ENCODE assay signal across 20 cellular contexts in the genomic region with DNA sequence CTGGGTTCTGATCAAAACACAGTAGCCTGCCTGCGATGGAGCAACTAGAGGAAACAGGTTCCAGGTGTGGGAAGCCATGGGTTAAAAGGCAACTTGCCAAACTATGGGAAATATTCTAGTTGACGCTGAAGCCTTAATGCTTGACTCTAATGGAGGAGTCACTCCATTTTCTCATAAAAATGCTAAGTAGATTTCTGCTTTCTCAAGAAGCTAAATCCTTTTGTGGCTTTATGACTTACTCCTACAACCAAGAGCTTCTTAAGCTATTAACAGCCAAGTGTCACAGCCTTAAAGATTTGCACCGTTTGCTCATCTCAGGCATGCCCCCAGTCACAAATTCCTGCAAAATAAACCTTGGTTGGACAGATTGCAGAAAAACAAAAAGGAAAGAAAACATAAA. TPM values are rescaled to one million over a fixed set of nuclear protein-coding genes. Genes with fewer than 3 reads are reported as not detected.
A peak's percentile ranks its signal among the peaks of the same experiment; 100 is the strongest.
DNase-seq lines count a peak whose midpoint lies in the region; ATAC-seq, FAIRE-seq and TF ChIP-seq lines count a peak whose summit lies in the region.
"Had no signal": no experiment of that assay in that cellular context is flagged by ENCODE, and none has a peak within 500 bp of the region (broad histone marks: within the 10 kb centered on the region; RNA-seq: fewer than 3 reads in every experiment).

No MANE protein-coding gene starts in this region.

- DNase-seq in activated CD4-positive, alpha-beta memory T cell treated with anti-CD3 and anti-CD28 coated beads for 36 hours: no peak
- DNase-seq in activated CD4-positive, alpha-beta memory T cell treated with anti-CD3 and anti-CD28 coated beads, Interleukin-2, amount 10 ng/mL, durations not matched to agents 7 days and 5 days: no peak
- no peak for DNase-seq in GM19239 (ENCODE audit: insufficient read length, low spot score)
- no peak for DNase-seq in vagina (ENCODE audit: extremely low spot score in 2 of 2)
- DNase-seq in NCI-H1092 (lab: John Stamatoyannopoulos, UW): no peak
- DNase-seq in spleen: no peak
- DNase-seq: cerebellar nuclear complex, COR-L47, hypothalamus, kidney glomerular epithelial cell, NCI-H1694 treated with DMSO at 0.1 percent for 48 hours, NCI-H446 treated with DMSO at 0.1 percent for 48 hours, SW 1271 had no signal

- no peak for TF ChIP-seq POLR2A in vagina (IDR thresholded peaks at IDR 0.05)
- no peak for TF ChIP-seq POLR2A in spleen (IDR thresholded peaks at IDR 0.05)

- H3K27me3 ChIP-seq in vagina (no peaks in the 10 kb centered on the region), spleen (replicated peaks in 1 of 7) (no peaks in the 10 kb centered on the region)

- CTCF ChIA-PET in activated CD4-positive, alpha-beta memory T cell treated with anti-CD3 and anti-CD28 coated beads for 36 hours (lab: Charles Lee): no interaction called here
- CTCF ChIA-PET in activated CD4-positive, alpha-beta memory T cell treated with anti-CD3 and anti-CD28 coated beads, Interleukin-2, amount 10 ng/mL, durations not matched to agents 7 days and 5 days (lab: Charles Lee): interaction anchor here (0.9 to 1.2 kb wide), 3 partner anchors 12 to 45 kb away, joined by 3 to 4 read pairs (median 4); no protein-coding TSS in a partner anchor

- no peak for ATAC-seq in activated T-helper 17 cell treated with anti-CD3 and anti-CD28 coated beads, Interleukin-2, amount 50 U/mL, for 72 hours (replicated peaks)
- ATAC-seq: WTC11 had no signal

- peaks cover 15% of the 10 kb centered on the region for H3K36me3 Mint-ChIP-seq in activated CD4-positive, alpha-beta memory T cell treated with anti-CD3 and anti-CD28 coated beads for 36 hours
- peaks cover 56% of the 10 kb centered on the region for H3K36me3 Mint-ChIP-seq in activated CD4-positive, alpha-beta memory T cell treated with anti-CD3 and anti-CD28 coated beads, Interleukin-2, amount 10 ng/mL, durations not matched to agents 7 days and 5 days (ENCODE audit: low read depth)
- H3K36me3 Mint-ChIP-seq in activated T-helper 17 cell treated with anti-CD3 and anti-CD28 coated beads, Interleukin-2, amount 50 U/mL, for 72 hours (ENCODE audit: low read depth): peaks cover 57% of the 10 kb centered on the region
- peaks cover 3% of the 10 kb centered on the region for H3K36me3 Mint-ChIP-seq in nephron (ENCODE audit: low read depth)
- H3K36me3 Mint-ChIP-seq: mesothelial cell of epicardium, WTC11 had no signal

- POLR2A ChIA-PET in activated CD4-positive, alpha-beta memory T cell treated with anti-CD3 and anti-CD28 coated beads for 36 hours (lab: Charles Lee): interaction anchor here (0.9 to 1.4 kb wide), 3 partner anchors 18 to 21 kb away, joined by 3 to 4 read pairs (median 4); no protein-coding TSS in a partner anchor
- POLR2A ChIA-PET in activated CD4-positive, alpha-beta memory T cell treated with anti-CD3 and anti-CD28 coated beads, Interleukin-2, amount 10 ng/mL, durations not matched to agents 7 days and 5 days (lab: Charles Lee): interaction anchor here (0.9 to 7.8 kb wide), 8 partner anchors 8 to 29 kb away, joined by 3 to 77 read pairs (median 4); a partner anchor contains a TSS

- H3K9me3 ChIP-seq in vagina: no peaks in the 10 kb centered on the region
- no peaks in the 10 kb centered on the region for H3K9me3 ChIP-seq in spleen

- intact Hi-C loops in activated CD4-positive, alpha-beta memory T cell treated with anti-CD3 and anti-CD28 coated beads for 36 hours (cut with micrococcal nuclease): no loop called here
- intact Hi-C loops in vagina (cut with DNase I) (no loop called here), spleen (cut with DNase I; ENCODE audit: low total_unique reads) (no loop called here)

- H3K27me3 Mint-ChIP-seq in activated CD4-positive, alpha-beta memory T cell treated with anti-CD3 and anti-CD28 coated beads for 36 hours: no peaks in the 10 kb centered on the region
- H3K27me3 Mint-ChIP-seq in activated CD4-positive, alpha-beta memory T cell treated with anti-CD3 and anti-CD28 coated beads, Interleukin-2, amount 10 ng/mL, durations not matched to agents 7 days and 5 days: no peaks in the 10 kb centered on the region
- no peaks in the 10 kb centered on the region for H3K27me3 Mint-ChIP-seq in activated T-helper 17 cell treated with anti-CD3 and anti-CD28 coated beads, Interleukin-2, amount 50 U/mL, for 72 hours
- no peaks in the 10 kb centered on the region for H3K27me3 Mint-ChIP-seq in nephron (ENCODE audit: low read depth)

- peak; percentile 60 for FAIRE-seq in GM19239 (lab: Jason Lieb, UNC)
- FAIRE-seq: endometrium, G401.6, HTR-8/SVneo had no signal

- no peak overlapping the region for H3K4me3 Mint-ChIP-seq in activated CD4-positive, alpha-beta memory T cell treated with anti-CD3 and anti-CD28 coated beads for 36 hours
- H3K4me3 Mint-ChIP-seq in activated CD4-positive, alpha-beta memory T cell treated with anti-CD3 and anti-CD28 coated beads, Interleukin-2, amount 10 ng/mL, durations not matched to agents 7 days and 5 days: no peak overlapping the region
- H3K4me3 Mint-ChIP-seq in activated T-helper 17 cell treated with anti-CD3 and anti-CD28 coated beads, Interleukin-2, amount 50 U/mL, for 72 hours: peak overlapping the region; percentile 87
- no peak overlapping the region for H3K4me3 Mint-ChIP-seq in nephron
- H3K4me3 Mint-ChIP-seq: mesothelial cell of epicardium, WTC11 had no signal

- WGBS in spleen, 5 donors: 67 to 83% (median 72%) methylated on average over 3 of the region's 3 CpGs

- H3K9me3 Mint-ChIP-seq in activated CD4-positive, alpha-beta memory T cell treated with anti-CD3 and anti-CD28 coated beads for 36 hours: no peaks in the 10 kb centered on the region
- H3K9me3 Mint-ChIP-seq in activated CD4-positive, alpha-beta memory T cell treated with anti-CD3 and anti-CD28 coated beads, Interleukin-2, amount 10 ng/mL, durations not matched to agents 7 days and 5 days: no peaks in the 10 kb centered on the region
- no peaks in the 10 kb centered on the region for H3K9me3 Mint-ChIP-seq in activated T-helper 17 cell treated with anti-CD3 and anti-CD28 coated beads, Interleukin-2, amount 50 U/mL, for 72 hours
- H3K9me3 Mint-ChIP-seq in nephron: peaks cover 16% of the 10 kb centered on the region

- no peak overlapping the region for H3K4me3 ChIP-seq in vagina
- H3K4me3 ChIP-seq in spleen: no peak overlapping the region

- no peak overlapping the region for H3K27ac ChIP-seq in vagina
- H3K27ac ChIP-seq in spleen: peak overlapping the region in 3 of 8 donors; percentile 22 to 76 (median 58)

- H3K4me1 Mint-ChIP-seq in activated CD4-positive, alpha-beta memory T cell treated with anti-CD3 and anti-CD28 coated beads for 36 hours (ENCODE audit: low read depth): peaks cover 85% of the 10 kb centered on the region
- peaks cover 80% of the 10 kb centered on the region for H3K4me1 Mint-ChIP-seq in activated CD4-positive, alpha-beta memory T cell treated with anti-CD3 and anti-CD28 coated beads, Interleukin-2, amount 10 ng/mL, durations not matched to agents 7 days and 5 days
- H3K4me1 Mint-ChIP-seq in activated T-helper 17 cell treated with anti-CD3 and anti-CD28 coated beads, Interleukin-2, amount 50 U/mL, for 72 hours: peaks cover 65% of the 10 kb centered on the region
- peaks cover 36% of the 10 kb centered on the region for H3K4me1 Mint-ChIP-seq in nephron

- H3K36me3 ChIP-seq in vagina (no peaks in the 10 kb centered on the region), spleen (peaks cover 0 to 12% (median 0%) of the 10 kb centered on the region in 6 donors)

- TF ChIP-seq CTCF in nephron (IDR thresholded peaks at IDR 0.05; ENCODE audit: unreplicated experiment in 3 of 3) (no peak), vagina (IDR thresholded peaks at IDR 0.05) (no peak), spleen (IDR thresholded peaks at IDR 0.05 in 8 of 11, conservative IDR thresholded peaks at IDR 0.05 in 3 of 11) (no peak)

- H3K4me1 ChIP-seq in vagina (peaks cover 32% of the 10 kb centered on the region), spleen (peaks cover 22 to 100% (median 88%) of the 10 kb centered on the region in 6 donors)

- H3K27ac Mint-ChIP-seq in activated CD4-positive, alpha-beta memory T cell treated with anti-CD3 and anti-CD28 coated beads for 36 hours: peak overlapping the region; percentile 65
- no peak overlapping the region for H3K27ac Mint-ChIP-seq in activated CD4-positive, alpha-beta memory T cell treated with anti-CD3 and anti-CD28 coated beads, Interleukin-2, amount 10 ng/mL, durations not matched to agents 7 days and 5 days
- peak overlapping the region; percentile 96 for H3K27ac Mint-ChIP-seq in activated T-helper 17 cell treated with anti-CD3 and anti-CD28 coated beads, Interleukin-2, amount 50 U/mL, for 72 hours
- H3K27ac Mint-ChIP-seq in nephron: peak overlapping the region; percentile 77 to 83 (median 80)
- H3K27ac Mint-ChIP-seq: mesothelial cell of epicardium, WTC11 had no signal

RNA-seq across cellular contexts. Expression of a gene that starts 25.2 kb away (rescaled TPM):
- total RNA-seq in activated CD4-positive, alpha-beta memory T cell treated with anti-CD3 and anti-CD28 coated beads for 36 hours: 100 to 1,000 TPM; 123 to 125 TPM
- 100 to 1,000 TPM; 214 to 246 TPM for total RNA-seq in activated CD4-positive, alpha-beta memory T cell treated with anti-CD3 and anti-CD28 coated beads, Interleukin-2, amount 10 ng/mL, durations not matched to agents 7 days and 5 days
- 100 to 1,000 TPM; 131 to 154 TPM for total RNA-seq in activated T-helper 17 cell treated with anti-CD3 and anti-CD28 coated beads, Interleukin-2, amount 50 U/mL, for 72 hours
- total RNA-seq in vagina: 46.4 TPM
- total RNA-seq in spleen: 100 to 1,000 TPM; 108 to 183 (median 145) TPM
- polyA plus RNA-seq in spleen: 10 to 100 TPM; 16.0 to 18.5 (median 16.3) TPM
